Comparison of ENCODE assay signal across 2 cellular contexts in genomic region chr2:207727256-207727655, GRCh38.
A peak's percentile ranks its signal among the peaks of the same experiment; 100 is the strongest.
TF ChIP-seq lines count a peak whose summit lies in the region.

No MANE protein-coding gene starts in this region.

TF ChIP-seq in HCT116, 20 proteins besides CTCF, POLR2A, EP300 and RAD21:
- 0 out of 2 replicates have a peak, but pooled peaks have one; percentile 21 for TF ChIP-seq JUND (IDR thresholded peaks at IDR 0.05)
- TF ChIP-seq FOSL1 (IDR thresholded peaks at IDR 0.05; ENCODE audit: low read depth): peak; percentile 34; the same call in 1 of the 2 replicates
- TF ChIP-seq CEBPB (IDR thresholded peaks at IDR 0.05; ENCODE audit: low read depth): no peak

TF ChIP-seq in GM12878, 131 proteins besides CTCF, POLR2A, EP300 and RAD21:
- TF ChIP-seq HDGF (IDR thresholded peaks at IDR 0.05) (no peak), ZSCAN29 (IDR thresholded peaks at IDR 0.05) (no peak), FOXM1 (IDR thresholded peaks at IDR 0.05; ENCODE audit: low read depth, low read length) (no peak), TCF7 (IDR thresholded peaks at IDR 0.05; ENCODE audit: borderline replicate concordance) (no peak), CBX3 (IDR thresholded peaks at IDR 0.05; ENCODE audit: borderline replicate concordance, low read depth) (no peak), CHD1 (IDR thresholded peaks at IDR 0.05; ENCODE audit: low read depth, low read length) (no peak), YBX1 (IDR thresholded peaks at IDR 0.05) (no peak), SIX5 (IDR thresholded peaks at IDR 0.05; ENCODE audit: low read depth, low read length, severe bottlenecking) (no peak), YY1 (IDR thresholded peaks at IDR 0.05; ENCODE audit: low read depth, low read length) (no peak), BCLAF1 (IDR thresholded peaks at IDR 0.05) (no peak), ZNF217 (IDR thresholded peaks at IDR 0.05) (no peak), SPI1 (IDR thresholded peaks at IDR 0.05; ENCODE audit: borderline replicate concordance, insufficient read depth, low read depth, low read length) (no peak), ZNF622 (IDR thresholded peaks at IDR 0.05) (no peak), NR2F1 (conservative IDR thresholded peaks at IDR 0.05) (no peak), STAT3 (IDR thresholded peaks at IDR 0.05; ENCODE audit: low read depth, low read length) (no peak), POLR2AphosphoS2 (IDR thresholded peaks at IDR 0.05; ENCODE audit: low read depth, low read length) (no peak)
- TF ChIP-seq, protein P1, sequence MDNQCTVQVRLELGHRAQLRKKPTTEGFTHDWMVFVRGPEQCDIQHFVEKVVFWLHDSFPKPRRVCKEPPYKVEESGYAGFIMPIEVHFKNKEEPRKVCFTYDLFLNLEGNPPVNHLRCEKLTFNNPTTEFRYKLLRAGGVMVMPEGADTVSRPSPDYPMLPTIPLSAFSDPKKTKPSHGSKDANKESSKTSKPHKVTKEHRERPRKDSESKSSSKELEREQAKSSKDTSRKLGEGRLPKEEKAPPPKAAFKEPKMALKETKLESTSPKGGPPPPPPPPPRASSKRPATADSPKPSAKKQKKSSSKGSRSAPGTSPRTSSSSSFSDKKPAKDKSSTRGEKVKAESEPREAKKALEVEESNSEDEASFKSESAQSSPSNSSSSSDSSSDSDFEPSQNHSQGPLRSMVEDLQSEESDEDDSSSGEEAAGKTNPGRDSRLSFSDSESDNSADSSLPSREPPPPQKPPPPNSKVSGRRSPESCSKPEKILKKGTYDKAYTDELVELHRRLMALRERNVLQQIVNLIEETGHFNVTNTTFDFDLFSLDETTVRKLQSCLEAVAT (IDR thresholded peaks at IDR 0.05): no peak
- TF ChIP-seq, protein P2, sequence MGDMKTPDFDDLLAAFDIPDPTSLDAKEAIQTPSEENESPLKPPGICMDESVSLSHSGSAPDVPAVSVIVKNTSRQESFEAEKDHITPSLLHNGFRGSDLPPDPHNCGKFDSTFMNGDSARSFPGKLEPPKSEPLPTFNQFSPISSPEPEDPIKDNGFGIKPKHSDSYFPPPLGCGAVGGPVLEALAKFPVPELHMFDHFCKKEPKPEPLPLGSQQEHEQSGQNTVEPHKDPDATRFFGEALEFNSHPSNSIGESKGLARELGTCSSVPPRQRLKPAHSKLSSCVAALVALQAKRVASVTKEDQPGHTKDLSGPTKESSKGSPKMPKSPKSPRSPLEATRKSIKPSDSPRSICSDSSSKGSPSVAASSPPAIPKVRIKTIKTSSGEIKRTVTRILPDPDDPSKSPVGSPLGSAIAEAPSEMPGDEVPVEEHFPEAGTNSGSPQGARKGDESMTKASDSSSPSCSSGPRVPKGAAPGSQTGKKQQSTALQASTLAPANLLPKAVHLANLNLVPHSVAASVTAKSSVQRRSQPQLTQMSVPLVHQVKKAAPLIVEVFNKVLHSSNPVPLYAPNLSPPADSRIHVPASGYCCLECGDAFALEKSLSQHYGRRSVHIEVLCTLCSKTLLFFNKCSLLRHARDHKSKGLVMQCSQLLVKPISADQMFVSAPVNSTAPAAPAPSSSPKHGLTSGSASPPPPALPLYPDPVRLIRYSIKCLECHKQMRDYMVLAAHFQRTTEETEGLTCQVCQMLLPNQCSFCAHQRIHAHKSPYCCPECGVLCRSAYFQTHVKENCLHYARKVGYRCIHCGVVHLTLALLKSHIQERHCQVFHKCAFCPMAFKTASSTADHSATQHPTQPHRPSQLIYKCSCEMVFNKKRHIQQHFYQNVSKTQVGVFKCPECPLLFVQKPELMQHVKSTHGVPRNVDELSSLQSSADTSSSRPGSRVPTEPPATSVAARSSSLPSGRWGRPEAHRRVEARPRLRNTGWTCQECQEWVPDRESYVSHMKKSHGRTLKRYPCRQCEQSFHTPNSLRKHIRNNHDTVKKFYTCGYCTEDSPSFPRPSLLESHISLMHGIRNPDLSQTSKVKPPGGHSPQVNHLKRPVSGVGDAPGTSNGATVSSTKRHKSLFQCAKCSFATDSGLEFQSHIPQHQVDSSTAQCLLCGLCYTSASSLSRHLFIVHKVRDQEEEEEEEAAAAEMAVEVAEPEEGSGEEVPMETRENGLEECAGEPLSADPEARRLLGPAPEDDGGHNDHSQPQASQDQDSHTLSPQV (IDR thresholded peaks at IDR 0.05): no peak
- TF ChIP-seq, protein P3, sequence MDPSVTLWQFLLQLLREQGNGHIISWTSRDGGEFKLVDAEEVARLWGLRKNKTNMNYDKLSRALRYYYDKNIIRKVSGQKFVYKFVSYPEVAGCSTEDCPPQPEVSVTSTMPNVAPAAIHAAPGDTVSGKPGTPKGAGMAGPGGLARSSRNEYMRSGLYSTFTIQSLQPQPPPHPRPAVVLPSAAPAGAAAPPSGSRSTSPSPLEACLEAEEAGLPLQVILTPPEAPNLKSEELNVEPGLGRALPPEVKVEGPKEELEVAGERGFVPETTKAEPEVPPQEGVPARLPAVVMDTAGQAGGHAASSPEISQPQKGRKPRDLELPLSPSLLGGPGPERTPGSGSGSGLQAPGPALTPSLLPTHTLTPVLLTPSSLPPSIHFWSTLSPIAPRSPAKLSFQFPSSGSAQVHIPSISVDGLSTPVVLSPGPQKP (IDR thresholded peaks at IDR 0.05; ENCODE audit: low read depth, low read length): no peak
TF ChIP-seq in GM12878: peak in this region for 0.
